ENCODE assay signal across 28 cellular contexts in genomic region chr15:87219650-87220615, GRCh38.
A peak's percentile ranks its signal among the peaks of the same experiment; 100 is the strongest.
DNase-seq lines count a peak whose midpoint lies in the region; ATAC-seq and TF ChIP-seq lines count a peak whose summit lies in the region.
"Had no signal": no experiment of that assay in that cellular context is flagged by ENCODE, and none has a peak within 500 bp of the region (broad histone marks: within the 10 kb centered on the region; RNA-seq: fewer than 3 reads in every experiment).

No MANE protein-coding gene starts in this region.

- 54% methylated on average over 6 of the region's 6 CpGs for WGBS in esophagus muscularis mucosa

- H3K27ac ChIP-seq in breast epithelium (no peak overlapping the region), esophagus muscularis mucosa (replicated peaks in 1 of 4) (no peak overlapping the region), caudate nucleus (ENCODE audit: low read depth, low read length) (no peak overlapping the region), gastrocnemius medialis (no peak overlapping the region)
- H3K27ac ChIP-seq: BLaER1 treated with 17β-estradiol and CSF1 and Interleukin-3, amounts not matched to agents 10 nM and 100 nM; GM23248; SK-N-MC had no signal

- peak overlapping the region; percentile 6 for H3K27ac Mint-ChIP-seq in MCF 10A (ENCODE audit: low read depth, unreplicated experiment)
- H3K27ac Mint-ChIP-seq: activated B cell treated with CpG ODN at 0.5 μM for 24 hours; activated CD4-positive, alpha-beta memory T cell treated with anti-CD3 and anti-CD28 coated beads for 36 hours; activated naive CD4-positive, alpha-beta T cell treated with anti-CD3 and anti-CD28 coated beads for 36 hours had no signal

- TF ChIP-seq CTCF in MCF 10A (IDR thresholded peaks at IDR 0.05; ENCODE audit: unreplicated experiment), result no peak
- TF ChIP-seq CTCF in breast epithelium (IDR thresholded peaks at IDR 0.05), result no peak
- no peak for TF ChIP-seq CTCF in esophagus muscularis mucosa (IDR thresholded peaks at IDR 0.05)
- no peak for TF ChIP-seq CTCF in gastrocnemius medialis (IDR thresholded peaks at IDR 0.05 in 4 of 5, conservative IDR thresholded peaks at IDR 0.05 in 1 of 5)

- in situ Hi-C loops in gastrocnemius medialis (cut with MboI; ENCODE audit: low sequenced_read_pairs in 4 of 4), result no loop called here

- no peaks in the 10 kb centered on the region for H3K9me3 Mint-ChIP-seq in MCF 10A (ENCODE audit: unreplicated experiment)
- H3K9me3 Mint-ChIP-seq: activated CD4-positive, alpha-beta memory T cell treated with anti-CD3 and anti-CD28 coated beads for 36 hours; activated naive CD4-positive, alpha-beta T cell treated with anti-CD3 and anti-CD28 coated beads for 36 hours had no signal

- H3K4me3 Mint-ChIP-seq in MCF 10A (ENCODE audit: unreplicated experiment), result peak overlapping the region; percentile 12
- H3K4me3 Mint-ChIP-seq: activated B cell treated with CpG ODN at 0.5 μM for 24 hours; activated CD4-positive, alpha-beta memory T cell treated with anti-CD3 and anti-CD28 coated beads for 36 hours; activated naive CD4-positive, alpha-beta T cell treated with anti-CD3 and anti-CD28 coated beads for 36 hours had no signal

- H3K36me3 ChIP-seq in breast epithelium (no peaks in the 10 kb centered on the region), esophagus muscularis mucosa (no peaks in the 10 kb centered on the region), gastrocnemius medialis (no peaks in the 10 kb centered on the region)
- H3K36me3 ChIP-seq: BLaER1 treated with 17β-estradiol and CSF1 and Interleukin-3, amounts not matched to agents 10 nM and 100 nM had no signal

- intact Hi-C loops in MCF 10A (cut with micrococcal nuclease) (no loop called here), breast epithelium (cut with DNase I; ENCODE audit: low total_unique reads) (no loop called here), esophagus muscularis mucosa (cut with DNase I) (no loop called here), gastrocnemius medialis (cut with DNase I; ENCODE audit: low total_unique reads) (no loop called here)

- H3K4me1 ChIP-seq in breast epithelium (no peaks in the 10 kb centered on the region), esophagus muscularis mucosa (no peaks in the 10 kb centered on the region), gastrocnemius medialis (no peaks in the 10 kb centered on the region)
- H3K4me1 ChIP-seq: BLaER1 treated with 17β-estradiol and CSF1 and Interleukin-3, amounts not matched to agents 10 nM and 100 nM had no signal

- H3K4me1 Mint-ChIP-seq in MCF 10A (ENCODE audit: insufficient read depth, unreplicated experiment), result peaks cover 23% of the 10 kb centered on the region
- H3K4me1 Mint-ChIP-seq: activated B cell treated with CpG ODN at 0.5 μM for 24 hours had no signal

- H3K9me3 ChIP-seq in breast epithelium (no peaks in the 10 kb centered on the region), esophagus muscularis mucosa (no peaks in the 10 kb centered on the region), gastrocnemius medialis (no peaks in the 10 kb centered on the region)
- H3K9me3 ChIP-seq: BLaER1 treated with 17β-estradiol and CSF1 and Interleukin-3, amounts not matched to agents 10 nM and 100 nM had no signal

- no peaks in the 10 kb centered on the region for H3K27me3 Mint-ChIP-seq in MCF 10A (ENCODE audit: insufficient read depth, unreplicated experiment)
- H3K27me3 Mint-ChIP-seq: activated B cell treated with CpG ODN at 0.5 μM for 24 hours had no signal

- CTCF ChIA-PET in MCF 10A (lab: Yijun Ruan, JAX), result interaction anchor here (0.6 to 1.2 kb wide), 2 partner anchors 256 to 565 kb away, joined by 3 read pairs; no protein-coding TSS in a partner anchor

- peak; percentile 52 for DNase-seq in MCF 10A (ENCODE audit: unreplicated experiment)
- no peak for DNase-seq in breast epithelium (ENCODE audit: low spot score in 2 of 2)
- peak; percentile 99 for DNase-seq in RPMI7951 (ENCODE audit: low read depth)
- peak; percentile 57 for DNase-seq in esophagus muscularis mucosa (ENCODE audit: extremely low spot score)
- DNase-seq in erythroblast (lab: John Stamatoyannopoulos, UW), result no peak
- DNase-seq in activated CD4-positive, alpha-beta T cell treated with anti-CD3 and anti-CD28 coated beads for 4 hours, result no peak
- no peak for DNase-seq in caudate nucleus (lab: John Stamatoyannopoulos, UW)
- no peak for DNase-seq in gastrocnemius medialis
- DNase-seq: activated B cell treated with CpG ODN at 0.5 μM for 24 hours; activated CD4-positive, alpha-beta memory T cell treated with anti-CD3 and anti-CD28 coated beads for 36 hours; activated naive CD4-positive, alpha-beta T cell treated with anti-CD3 and anti-CD28 coated beads for 36 hours; activated T-cell treated with anti-CD3 and anti-CD28 coated beads for 4 hours; anterior cingulate cortex; Calu3; cerebellar nuclear complex; effector CD8-positive, alpha-beta T cell; GM23248; islet precursor cell; KBM-7; NCI-H1048; NCI-H2081; nucleus accumbens; right cardiac atrium had no signal

- ATAC-seq in gastrocnemius medialis, result no peak
- ATAC-seq: GM12878, Panc1, right cardiac atrium had no signal

- TF ChIP-seq EP300 in esophagus muscularis mucosa (IDR thresholded peaks at IDR 0.05), result no peak

- H3K4me3 ChIP-seq in breast epithelium (no peak overlapping the region), esophagus muscularis mucosa (no peak overlapping the region), gastrocnemius medialis (no peak overlapping the region)
- H3K4me3 ChIP-seq: BLaER1 treated with 17β-estradiol and CSF1 and Interleukin-3, amounts not matched to agents 10 nM and 100 nM; GM12878; GM23248; lung; SK-N-MC had no signal

- peaks cover 3% of the 10 kb centered on the region for H3K36me3 Mint-ChIP-seq in MCF 10A (ENCODE audit: insufficient read depth, unreplicated experiment)
- H3K36me3 Mint-ChIP-seq: activated CD4-positive, alpha-beta memory T cell treated with anti-CD3 and anti-CD28 coated beads for 36 hours had no signal

- POLR2A ChIA-PET in MCF 10A (lab: Yijun Ruan, JAX), result interaction anchor here (0.7 to 1.7 kb wide), 3 partner anchors 66 to 1843 kb away, joined by 3 to 5 read pairs (median 4); no protein-coding TSS in a partner anchor

- H3K27me3 ChIP-seq in breast epithelium (no peaks in the 10 kb centered on the region), esophagus muscularis mucosa (no peaks in the 10 kb centered on the region), gastrocnemius medialis (no peaks in the 10 kb centered on the region)
- H3K27me3 ChIP-seq: BLaER1 treated with 17β-estradiol and CSF1 and Interleukin-3, amounts not matched to agents 10 nM and 100 nM had no signal

- TF ChIP-seq POLR2A in breast epithelium (IDR thresholded peaks at IDR 0.05) (no peak), esophagus muscularis mucosa (IDR thresholded peaks at IDR 0.05; ENCODE audit: low read depth) (no peak), erythroblast (IDR thresholded peaks at IDR 0.05; ENCODE audit: low read length) (no peak), gastrocnemius medialis (IDR thresholded peaks at IDR 0.05) (no peak)

- BruUV-seq in MCF 10A (replicated peaks; lab: Mats Ljungman, UMichigan), result no TSS peak

Comparison
In these comparisons a context has a peak if more than half of its experiments do, and no peak if none do; other contexts are left out.
1. DNase-seq: peak in MCF 10A (single experiment), RPMI7951 (single experiment) and esophagus muscularis mucosa (single experiment); none in breast epithelium (0 of 2), erythroblast (0 of 2), activated CD4-positive, alpha-beta T cell treated with anti-CD3 and anti-CD28 coated beads for 4 hours (0 of 2), caudate nucleus (0 of 61) and gastrocnemius medialis (0 of 2).